Comparison of ENCODE assay signal across 10 cellular contexts in the genomic region with DNA sequence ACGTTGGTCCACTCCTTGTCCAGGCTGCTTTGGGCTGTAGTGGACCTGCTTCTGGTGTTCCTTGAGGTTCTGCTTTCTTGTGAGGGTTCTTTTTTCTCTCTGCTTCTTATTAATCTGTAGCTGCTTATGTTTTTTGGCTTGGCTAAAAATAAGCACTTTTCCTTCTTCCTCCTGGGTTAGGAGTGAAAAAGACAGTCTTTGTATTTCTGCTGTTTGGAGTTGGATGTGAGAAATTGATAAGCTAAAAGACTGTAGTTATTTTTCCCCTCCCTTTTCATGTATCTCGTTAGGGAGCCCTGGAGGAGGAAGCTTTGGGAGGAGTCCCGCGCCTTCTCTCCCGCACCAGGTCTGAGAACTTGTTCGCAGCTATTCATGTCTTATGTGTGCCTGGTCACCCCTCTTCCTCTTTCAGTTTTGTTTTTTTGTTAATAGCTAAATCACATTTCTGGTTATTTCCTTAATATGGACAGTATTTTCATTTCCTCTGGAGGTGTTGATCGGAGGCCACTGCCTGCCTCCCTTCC.
DNase-seq lines count a peak whose midpoint lies in the region; ATAC-seq and TF ChIP-seq lines count a peak whose summit lies in the region.
"Had no signal": no experiment of that assay in that cellular context is flagged by ENCODE, and none has a peak within 500 bp of the region (broad histone marks: within the 10 kb centered on the region; RNA-seq: fewer than 3 reads in every experiment).

No MANE protein-coding gene starts in this region.

- no peaks in the 10 kb centered on the region for H3K36me3 Mint-ChIP-seq in progenitor cell of endocrine pancreas (ENCODE audit: insufficient read depth)

- TF ChIP-seq POLR2A in gastrocnemius medialis (IDR thresholded peaks at IDR 0.05) (no peak), thyroid gland (IDR thresholded peaks at IDR 0.05) (no peak)

- WGBS in thyroid gland, 2 donors, result 78 to 87% methylated on average over 7 of the region's 7 CpGs

- CTCF ChIA-PET in RWPE1 (lab: Yijun Ruan, JAX), result interaction anchor here (1.5 kb wide), 1 partner anchor 9 kb away, joined by 3 read pairs; no protein-coding TSS in a partner anchor

- H3K9me3 ChIP-seq in ascending aorta (no peaks in the 10 kb centered on the region), gastrocnemius medialis (no peaks in the 10 kb centered on the region), thyroid gland (no peaks in the 10 kb centered on the region)

- H3K27me3 ChIP-seq in ascending aorta (no peaks in the 10 kb centered on the region), gastrocnemius medialis (no peaks in the 10 kb centered on the region), thyroid gland (no peaks in the 10 kb centered on the region)

- H3K4me3 Mint-ChIP-seq in progenitor cell of endocrine pancreas (ENCODE audit: low read depth), result no peak overlapping the region

- peak in 49 of 76 experiments; percentile 14 to 70 (median 33) for DNase-seq in HUDEP-2 (lab: John Stamatoyannopoulos, UW; ENCODE audit: unreplicated experiment in 76 of 76)
- no peak for DNase-seq in ascending aorta (ENCODE audit: low spot score in 2 of 2)
- no peak for DNase-seq in gastrocnemius medialis
- no peak for DNase-seq in RWPE1 (ENCODE audit: low spot score)
- no peak for DNase-seq in thyroid gland
- DNase-seq in progenitor cell of endocrine pancreas (ENCODE audit: low spot score, unreplicated experiment), result no peak
- DNase-seq: cerebellar nuclear complex had no signal

- H3K27ac ChIP-seq in ascending aorta (peak overlapping the region; percentile 67 to 69), gastrocnemius medialis (peak overlapping the region; percentile 7 to 27 (median 13)), RWPE1 (no peak overlapping the region), thyroid gland (no peak overlapping the region)
- H3K27ac ChIP-seq: parathyroid adenoma had no signal

- H3K4me3 ChIP-seq in ascending aorta, result peak overlapping the region; percentile 7 to 22
- H3K4me3 ChIP-seq in gastrocnemius medialis, result no peak overlapping the region
- no peak overlapping the region for H3K4me3 ChIP-seq in thyroid gland (replicated peaks in 1 of 3)

- H3K9me3 Mint-ChIP-seq in progenitor cell of endocrine pancreas (ENCODE audit: low read depth), result no peaks in the 10 kb centered on the region

- intact Hi-C loops in ascending aorta (cut with DNase I), result no loop called here
- intact Hi-C loops in gastrocnemius medialis (cut with DNase I; ENCODE audit: low total_unique reads), result no loop called here
- intact Hi-C loops in thyroid gland (cut with DNase I), result no loop called here

- in situ Hi-C loops in gastrocnemius medialis (cut with MboI; ENCODE audit: low sequenced_read_pairs in 4 of 4), result no loop called here

- POLR2A ChIA-PET in RWPE1 (lab: Yijun Ruan, JAX; ENCODE audit: low non-redundant PET), result no interaction called here

- H3K27ac Mint-ChIP-seq in progenitor cell of endocrine pancreas, result no peak overlapping the region

- TF ChIP-seq CTCF in ascending aorta (IDR thresholded peaks at IDR 0.05) (no peak), gastrocnemius medialis (IDR thresholded peaks at IDR 0.05 in 4 of 5, conservative IDR thresholded peaks at IDR 0.05 in 1 of 5) (no peak), RWPE1 (conservative IDR thresholded peaks at IDR 0.05; ENCODE audit: low read depth) (no peak), thyroid gland (IDR thresholded peaks at IDR 0.05) (no peak), progenitor cell of endocrine pancreas (IDR thresholded peaks at IDR 0.05; ENCODE audit: unreplicated experiment) (no peak)

- ATAC-seq in GM18867 (IDR thresholded peaks at IDR 0.05; ENCODE audit: unreplicated experiment), result peak; percentile 44
- no peak for ATAC-seq in gastrocnemius medialis
- ATAC-seq in HG02571 (IDR thresholded peaks at IDR 0.05; ENCODE audit: unreplicated experiment), result no peak

- H3K27me3 Mint-ChIP-seq in progenitor cell of endocrine pancreas, result no peaks in the 10 kb centered on the region

- H3K4me1 Mint-ChIP-seq in progenitor cell of endocrine pancreas (ENCODE audit: low read depth), result peaks cover 15% of the 10 kb centered on the region

- H3K4me1 ChIP-seq in ascending aorta (peaks cover 16 to 48% of the 10 kb centered on the region in 2 donors), gastrocnemius medialis (peaks cover 79 to 86% of the 10 kb centered on the region in 2 donors), thyroid gland (peaks cover 22 to 34% of the 10 kb centered on the region in 2 donors)

- no peaks in the 10 kb centered on the region for H3K36me3 ChIP-seq in ascending aorta
- H3K36me3 ChIP-seq in gastrocnemius medialis, result no peaks in the 10 kb centered on the region
- no peaks in the 10 kb centered on the region for H3K36me3 ChIP-seq in thyroid gland

Comparison
In these comparisons a context has a peak if more than half of its experiments do, and no peak if none do; other contexts are left out.
1. DNase-seq: peak in HUDEP-2 (49 of 76); none in ascending aorta (0 of 2), gastrocnemius medialis (0 of 2), RWPE1 (single experiment), thyroid gland (0 of 2) and progenitor cell of endocrine pancreas (single experiment).
2. H3K27ac ChIP-seq: peak in ascending aorta (2 of 2) and gastrocnemius medialis (4 of 4); none in RWPE1 (single experiment) and thyroid gland (0 of 3).
3. H3K4me3 ChIP-seq: peak in ascending aorta (2 of 2); none in gastrocnemius medialis (0 of 4) and thyroid gland (0 of 3).